ENCODE assay signal across 19 cellular contexts in the genomic region with DNA sequence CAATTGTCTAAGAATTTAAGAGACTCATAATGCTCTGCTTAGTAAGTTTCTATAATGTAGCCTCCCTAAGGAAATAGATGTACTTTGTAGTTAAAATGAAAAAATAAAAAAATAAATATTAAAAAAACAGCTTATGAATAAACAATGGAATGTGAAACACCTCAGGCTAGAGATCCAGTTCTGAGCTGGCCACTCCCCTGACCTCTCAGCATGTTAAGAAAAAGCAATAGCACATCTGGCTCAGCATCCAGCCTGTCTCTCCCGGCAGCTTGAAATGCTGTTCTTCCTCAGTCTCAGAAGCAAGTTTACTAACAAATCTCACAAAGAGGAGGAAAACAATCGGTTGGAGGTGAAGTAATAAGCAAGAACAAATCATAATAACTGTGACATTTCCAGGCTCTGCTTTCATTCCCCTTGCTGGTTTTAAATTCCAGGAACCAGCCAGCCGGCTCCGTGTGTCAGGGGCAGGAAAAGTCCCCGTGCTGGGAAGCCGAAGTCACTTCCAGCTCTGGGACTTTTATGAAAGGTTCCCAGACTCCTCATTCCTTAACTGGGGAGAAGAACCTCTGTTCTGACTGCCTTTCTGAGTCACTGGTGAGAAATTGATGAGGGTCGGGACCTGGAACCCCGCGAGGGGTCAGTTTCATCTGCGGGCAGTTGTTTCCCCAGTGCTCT.
A peak's percentile ranks its signal among the peaks of the same experiment; 100 is the strongest.
DNase-seq lines count a peak whose midpoint lies in the region; ATAC-seq and TF ChIP-seq lines count a peak whose summit lies in the region.
"Had no signal": no experiment of that assay in that cellular context is flagged by ENCODE, and none has a peak within 500 bp of the region (broad histone marks: within the 10 kb centered on the region; RNA-seq: fewer than 3 reads in every experiment).

No MANE protein-coding gene starts in this region.

- H3K9me2 ChIP-seq in PC-9 (ENCODE audit: insufficient read depth) = no peaks in the 10 kb centered on the region

- H3K9me3 Mint-ChIP-seq in CD8-positive, alpha-beta T cell = no peaks in the 10 kb centered on the region
- H3K9me3 Mint-ChIP-seq: activated CD8-positive, alpha-beta T cell treated with anti-CD3 and anti-CD28 coated beads for 36 hours; activated T-helper 17 cell treated with anti-CD3 and anti-CD28 coated beads, Interleukin-2, amount 50 U/mL, for 72 hours had no signal

- TF ChIP-seq CTCF in PC-9 (conservative IDR thresholded peaks at IDR 0.05) = no peak
- no peak for TF ChIP-seq CTCF in fibroblast of lung (conservative IDR thresholded peaks at IDR 0.05 in 1 of 2, IDR thresholded peaks at IDR 0.05 in 1 of 2; ENCODE audit: low read depth in 1 of 2, low read length in 2 of 2)
- TF ChIP-seq CTCF in CD8-positive, alpha-beta T cell (IDR thresholded peaks at IDR 0.05) = no peak

- H3K4me1 ChIP-seq in PC-9 (replicated peaks; ENCODE audit: insufficient read depth) (peaks cover 32% of the 10 kb centered on the region), fibroblast of lung (ENCODE audit: control insufficient read depth, extremely low read depth, insufficient read depth, low read length) (peaks cover 21% of the 10 kb centered on the region), neuronal stem cell (ENCODE audit: control insufficient read depth in 2 of 2, insufficient read depth in 1 of 2, low read depth in 1 of 2, low read length in 2 of 2) (peaks cover 9 to 13% of the 10 kb centered on the region in 2 donors)
- no peaks in the 10 kb centered on the region for H3K4me1 ChIP-seq in CD8-positive, alpha-beta T cell (ENCODE audit: insufficient read depth, low read length)

- H4K91ac ChIP-seq in neuronal stem cell (ENCODE audit: low read depth, low read length, poor library complexity) = no peak overlapping the region

- H3K27me3 Mint-ChIP-seq in CD8-positive, alpha-beta T cell (ENCODE audit: low read depth) = peaks cover 20% of the 10 kb centered on the region

- no peaks in the 10 kb centered on the region for H3K36me3 Mint-ChIP-seq in CD8-positive, alpha-beta T cell
- H3K36me3 Mint-ChIP-seq: memory B cell had no signal

- H3K36me3 ChIP-seq in PC-9 (ENCODE audit: low read depth) = no peaks in the 10 kb centered on the region
- no peaks in the 10 kb centered on the region for H3K36me3 ChIP-seq in fibroblast of lung (ENCODE audit: control insufficient read depth, insufficient read depth, low read length)
- no peaks in the 10 kb centered on the region for H3K36me3 ChIP-seq in neuronal stem cell (replicated peaks in 1 of 2; ENCODE audit: control insufficient read depth in 2 of 2, insufficient read depth in 2 of 2, low read length in 2 of 2)
- H3K36me3 ChIP-seq in CD8-positive, alpha-beta T cell (ENCODE audit: insufficient read depth, low read length) = no peaks in the 10 kb centered on the region

- H3K23ac ChIP-seq in neuronal stem cell (ENCODE audit: low read depth, low read length, poor library complexity) = no peak overlapping the region

- DNase-seq in ELR (ENCODE audit: low read depth) (peak; percentile 32), PC-9 (peak; percentile 45 to 63), fibroblast of lung (ENCODE audit: low read depth in 2 of 2) (peak; percentile 44 to 55), neuronal stem cell (ENCODE audit: low spot score) (no peak), NCI-H1694 (lab: John Stamatoyannopoulos, UW) (no peak), COR-L47 (lab: John Stamatoyannopoulos, UW) (no peak), left lobe of liver (ENCODE audit: low spot score) (no peak)
- DNase-seq in CD8-positive, alpha-beta T cell = no peak
- DNase-seq: activated CD8-positive, alpha-beta T cell treated with anti-CD3 and anti-CD28 coated beads for 36 hours; H7; NCI-H1105; NCI-H226; nucleus accumbens; stimulated activated naive CD4-positive, alpha-beta T cell had no signal

- no peak for ATAC-seq in CD8-positive, alpha-beta T cell
- ATAC-seq in left lobe of liver = no peak
- ATAC-seq: activated CD8-positive, alpha-beta T cell treated with anti-CD3 and anti-CD28 coated beads for 36 hours; activated T-helper 17 cell treated with anti-CD3 and anti-CD28 coated beads, Interleukin-2, amount 50 U/mL, for 72 hours; SK-N-SH treated with all-trans-retinoic acid at 6 μM for 48 hours had no signal

- H3K4me1 Mint-ChIP-seq in CD8-positive, alpha-beta T cell (ENCODE audit: low read depth) = no peaks in the 10 kb centered on the region
- H3K4me1 Mint-ChIP-seq: activated T-helper 17 cell treated with anti-CD3 and anti-CD28 coated beads, Interleukin-2, amount 50 U/mL, for 72 hours; B cell; memory B cell had no signal

- no peak overlapping the region for H3K4ac ChIP-seq in neuronal stem cell (ENCODE audit: low read length)

- H2BK120ac ChIP-seq in neuronal stem cell (ENCODE audit: low read depth, low read length) = no peak overlapping the region

- no TSS peak for BruUV-seq in PC-9 (replicated peaks; lab: Mats Ljungman, UMichigan)

- H2AFZ ChIP-seq in PC-9 (no peak overlapping the region), fibroblast of lung (ENCODE audit: low read length) (no peak overlapping the region), neuronal stem cell (ENCODE audit: low read length) (peak overlapping the region; percentile 77)

- no peak overlapping the region for H4K8ac ChIP-seq in neuronal stem cell (ENCODE audit: low read depth, low read length)

- peaks cover 11% of the 10 kb centered on the region; the same call in 1 of the 2 replicates for H3F3A ChIP-seq in PC-9 (ENCODE audit: insufficient read depth, low read depth)

- H3K27ac Mint-ChIP-seq in CD8-positive, alpha-beta T cell = no peak overlapping the region
- H3K27ac Mint-ChIP-seq: activated CD8-positive, alpha-beta T cell treated with anti-CD3 and anti-CD28 coated beads for 36 hours; activated T-helper 17 cell treated with anti-CD3 and anti-CD28 coated beads, Interleukin-2, amount 50 U/mL, for 72 hours; B cell; memory B cell had no signal

- no peaks in the 10 kb centered on the region for H3K79me1 ChIP-seq in neuronal stem cell (ENCODE audit: low read depth, low read length)

- POLR2A ChIA-PET in PC-9 (lab: Charles Lee; ENCODE audit: unreplicated experiment) = interaction anchor here (0.6 kb wide), 1 partner anchor 47 kb away, joined by 4 read pairs; no protein-coding TSS in a partner anchor
- POLR2A ChIA-PET in CD8-positive, alpha-beta T cell (lab: Charles Lee) = no interaction called here

- H3K9me3 ChIP-seq in PC-9 (ENCODE audit: insufficient read depth, low read depth) = peaks cover 4% of the 10 kb centered on the region; the same call in 1 of the 2 replicates
- H3K9me3 ChIP-seq in fibroblast of lung (ENCODE audit: control insufficient read depth, insufficient read depth, low read depth, low read length) = no peaks in the 10 kb centered on the region
- H3K9me3 ChIP-seq in neuronal stem cell (replicated peaks in 1 of 2; ENCODE audit: control insufficient read depth in 2 of 2, insufficient read depth in 1 of 2, low read depth in 1 of 2, low read length in 2 of 2) = peaks cover 2 to 9% of the 10 kb centered on the region in 2 donors
- H3K9me3 ChIP-seq in CD8-positive, alpha-beta T cell (ENCODE audit: low read length) = no peaks in the 10 kb centered on the region

- no peak overlapping the region for H2BK12ac ChIP-seq in neuronal stem cell (ENCODE audit: low read length)

- H3K27me3 ChIP-seq in PC-9 (ENCODE audit: insufficient read depth, low read depth) (no peaks in the 10 kb centered on the region), fibroblast of lung (ENCODE audit: control insufficient read depth, insufficient read depth, low read length) (no peaks in the 10 kb centered on the region), neuronal stem cell (ENCODE audit: control insufficient read depth in 3 of 3, insufficient read depth in 3 of 3, low read depth in 1 of 3, low read length in 3 of 3) (no peaks in the 10 kb centered on the region)
- peaks cover 4% of the 10 kb centered on the region for H3K27me3 ChIP-seq in CD8-positive, alpha-beta T cell (ENCODE audit: insufficient read depth, low read length)

- H3K27ac ChIP-seq in PC-9 = no peak overlapping the region
- H3K27ac ChIP-seq in fibroblast of lung (ENCODE audit: insufficient read depth, low read length) = no peak overlapping the region
- no peak overlapping the region for H3K27ac ChIP-seq in neuronal stem cell (replicated peaks; ENCODE audit: low read length)
- no peak overlapping the region for H3K27ac ChIP-seq in CD8-positive, alpha-beta T cell (ENCODE audit: low read depth, low read length)

- H2BK5ac ChIP-seq in neuronal stem cell (ENCODE audit: low read length) = no peak overlapping the region

- CTCF ChIA-PET in PC-9 (lab: Charles Lee) = interaction anchor here (1.0 kb wide), 1 partner anchor 250 kb away, joined by 3 read pairs; no protein-coding TSS in a partner anchor
- CTCF ChIA-PET in CD8-positive, alpha-beta T cell (lab: Charles Lee) = interaction anchor here (1.2 kb wide), 1 partner anchor 8 kb away, joined by 3 read pairs; no protein-coding TSS in a partner anchor

- H2BK15ac ChIP-seq in neuronal stem cell (ENCODE audit: low read length) = no peak overlapping the region

- whole genome bisulfite sequencing in neuronal stem cell (ENCODE audit: extremely low coverage in 2 of 2, insufficient read length in 2 of 2, insufficient replicate concordance in 1 of 2), 2 donors = no CpG with 5 or more reads among the region's 10 CpGs

- H3K4me2 ChIP-seq in PC-9 (no peak overlapping the region), fibroblast of lung (ENCODE audit: extremely low read depth, insufficient read depth, low read length) (peak overlapping the region; percentile 21), neuronal stem cell (ENCODE audit: insufficient read depth, low read length, poor library complexity, severe bottlenecking) (no peak overlapping the region)

- intact Hi-C loops in PC-9 (cut with micrococcal nuclease; ENCODE audit: unreplicated experiment) = loop anchor here (5.0 kb wide), 1 partner anchor 251 kb away; no protein-coding TSS in a partner anchor
- intact Hi-C loops in CD8-positive, alpha-beta T cell (cut with DNase I, micrococcal nuclease) = no loop called here

- H3K9ac ChIP-seq in fibroblast of lung (ENCODE audit: insufficient read depth, low read length) (no peak overlapping the region), neuronal stem cell (ENCODE audit: low read depth, low read length, poor library complexity) (no peak overlapping the region)

- H3K79me2 ChIP-seq in PC-9 (ENCODE audit: low read depth) = no peaks in the 10 kb centered on the region
- H3K79me2 ChIP-seq in fibroblast of lung (ENCODE audit: control insufficient read depth, insufficient read depth, low read length) = no peaks in the 10 kb centered on the region

- no peak overlapping the region for H3K14ac ChIP-seq in neuronal stem cell (ENCODE audit: low read length)

- H2AK5ac ChIP-seq in neuronal stem cell (ENCODE audit: low read depth, low read length) = no peak overlapping the region

- no peaks in the 10 kb centered on the region for H4K20me1 ChIP-seq in PC-9 (ENCODE audit: insufficient read depth)
- no peaks in the 10 kb centered on the region for H4K20me1 ChIP-seq in fibroblast of lung (ENCODE audit: control insufficient read depth, extremely low read depth, insufficient read depth, low read length)

- H3K4me3 Mint-ChIP-seq in CD8-positive, alpha-beta T cell = no peak overlapping the region
- H3K4me3 Mint-ChIP-seq: activated CD8-positive, alpha-beta T cell treated with anti-CD3 and anti-CD28 coated beads for 36 hours; activated T-helper 17 cell treated with anti-CD3 and anti-CD28 coated beads, Interleukin-2, amount 50 U/mL, for 72 hours; B cell; memory B cell had no signal

- H3K18ac ChIP-seq in neuronal stem cell (ENCODE audit: low read length) = no peak overlapping the region

- H3K4me3 ChIP-seq in PC-9 (no peak overlapping the region), fibroblast of lung (replicated peaks in 1 of 4; ENCODE audit: control extremely low read depth in 1 of 4, insufficient read depth in 1 of 4, low read depth in 3 of 4, low read length in 4 of 4) (no peak overlapping the region), neuronal stem cell (ENCODE audit: low read length in 2 of 2) (no peak overlapping the region)
- no peak overlapping the region for H3K4me3 ChIP-seq in CD8-positive, alpha-beta T cell (ENCODE audit: low read depth, low read length)
- H3K4me3 ChIP-seq: skin epidermis had no signal

Comparison
In these comparisons a context has a peak if more than half of its experiments do, and no peak if none do; other contexts are left out.
1. DNase-seq: peak in ELR (single experiment), PC-9 (2 of 2) and fibroblast of lung (2 of 2); none in neuronal stem cell (single experiment), NCI-H1694 (single experiment), COR-L47 (single experiment), CD8-positive, alpha-beta T cell (0 of 7) and left lobe of liver (single experiment).